Comparison of ENCODE assay signal across 14 cellular contexts in genomic region chr10:97097154-97097490, GRCh38.
DNase-seq lines count a peak whose midpoint lies in the region; ATAC-seq, FAIRE-seq and TF ChIP-seq lines count a peak whose summit lies in the region.
"Had no signal": no experiment of that assay in that cellular context is flagged by ENCODE, and none has a peak within 500 bp of the region (broad histone marks: within the 10 kb centered on the region; RNA-seq: fewer than 3 reads in every experiment).

No MANE protein-coding gene starts in this region.

- intact Hi-C loops in left cardiac atrium (cut with DNase I) = no loop called here

- no peak overlapping the region for H2BK5ac ChIP-seq in mesendoderm (ENCODE audit: low read length)

- TF ChIP-seq CTCF in cardiac muscle cell (IDR thresholded peaks at IDR 0.05; ENCODE audit: low read depth, low read length) = no peak
- TF ChIP-seq CTCF in bronchial epithelial cell (IDR thresholded peaks at IDR 0.05; ENCODE audit: insufficient read depth, low read length, severe bottlenecking) = no peak

- H3K79me2 ChIP-seq in mesendoderm (ENCODE audit: control insufficient read depth, insufficient read depth, low read length) = no peaks in the 10 kb centered on the region

- H2BK15ac ChIP-seq in mesendoderm (replicated peaks; ENCODE audit: low read depth) = no peak overlapping the region

- H3K4ac ChIP-seq in mesendoderm (ENCODE audit: low read depth, low read length) = no peak overlapping the region

- H3K4me1 ChIP-seq in cardiac muscle cell (ENCODE audit: low read depth) (peaks cover 40% of the 10 kb centered on the region), mesendoderm (ENCODE audit: control insufficient read depth, low read depth, low read length) (no peaks in the 10 kb centered on the region), skeletal muscle tissue (ENCODE audit: control insufficient read depth in 3 of 3, insufficient read depth in 3 of 3, low read length in 3 of 3) (peaks cover 18 to 21% (median 20%) of the 10 kb centered on the region in 3 donors)

- ATAC-seq in left cardiac atrium (no peak), HG03432 (IDR thresholded peaks at IDR 0.05; ENCODE audit: unreplicated experiment) (no peak), GM18909 (IDR thresholded peaks at IDR 0.05; ENCODE audit: poor library complexity, unreplicated experiment) (no peak)
- ATAC-seq: K562 had no signal

- H4K5ac ChIP-seq in mesendoderm (ENCODE audit: low read length) = no peak overlapping the region

- H3K9me3 ChIP-seq in cardiac muscle cell (ENCODE audit: low read depth) (no peaks in the 10 kb centered on the region), skeletal muscle tissue (ENCODE audit: control insufficient read depth in 3 of 3, low read length in 3 of 3) (no peaks in the 10 kb centered on the region)

- peak overlapping the region; percentile 39 for H3K23ac ChIP-seq in mesendoderm (ENCODE audit: low read length)

- H4K8ac ChIP-seq in mesendoderm (ENCODE audit: low read depth, low read length) = no peak overlapping the region

- H3K27ac ChIP-seq in cardiac muscle cell (peak overlapping the region; percentile 88), mesendoderm (ENCODE audit: low read depth, low read length) (no peak overlapping the region), skeletal muscle tissue (ENCODE audit: low read depth, low read length) (peak overlapping the region; percentile 56)
- H3K27ac ChIP-seq: PC-9 had no signal

- H3K4me2 ChIP-seq in mesendoderm (ENCODE audit: low read length) = no peak overlapping the region
- H3K4me2 ChIP-seq: GM23338, PC-9 had no signal

- H3K56ac ChIP-seq in mesendoderm (ENCODE audit: low read length) = no peak overlapping the region

- H2AK5ac ChIP-seq in mesendoderm (ENCODE audit: low read length) = no peak overlapping the region

- FAIRE-seq in bronchial epithelial cell (lab: Jason Lieb, UNC) = peak; percentile 32
- FAIRE-seq: A204.1, K562 had no signal

- WGBS in mesendoderm (ENCODE audit: extremely low coverage, insufficient coverage, low lambda C conversion rate) = no CpG with 5 or more reads among the region's 4 CpGs

- DNase-seq in cardiac muscle cell (ENCODE audit: low read depth in 1 of 2, low spot score in 1 of 2) (no peak), left cardiac atrium (no peak), bronchial epithelial cell (ENCODE audit: low read depth) (no peak), mesendoderm (no peak), NCI-H1417 (lab: John Stamatoyannopoulos, UW) (no peak)
- DNase-seq: NCI-H226, NCI-H526, PC-9 had no signal

- no peak overlapping the region for H2BK120ac ChIP-seq in mesendoderm (ENCODE audit: low read depth, low read length)

- H3K79me1 ChIP-seq in mesendoderm (ENCODE audit: low read length) = no peaks in the 10 kb centered on the region

- H3K27me3 ChIP-seq in cardiac muscle cell (no peaks in the 10 kb centered on the region), bronchial epithelial cell (ENCODE audit: control insufficient read depth, insufficient read depth, low read length) (peaks cover 11% of the 10 kb centered on the region), mesendoderm (ENCODE audit: insufficient read depth, low read length, poor library complexity) (no peaks in the 10 kb centered on the region), skeletal muscle tissue (ENCODE audit: control insufficient read depth in 3 of 3, insufficient read depth in 3 of 3, low read length in 3 of 3) (no peaks in the 10 kb centered on the region)

- H3K36me3 ChIP-seq in cardiac muscle cell (no peaks in the 10 kb centered on the region), bronchial epithelial cell (ENCODE audit: control insufficient read depth, insufficient read depth, low read length) (no peaks in the 10 kb centered on the region), mesendoderm (ENCODE audit: control insufficient read depth, insufficient read depth, low read length) (no peaks in the 10 kb centered on the region), skeletal muscle tissue (ENCODE audit: control insufficient read depth in 3 of 3, insufficient read depth in 3 of 3, low read length in 3 of 3) (no peaks in the 10 kb centered on the region)

- H3K9ac ChIP-seq in mesendoderm (ENCODE audit: low read length) (no peak overlapping the region), skeletal muscle tissue (ENCODE audit: low read depth in 1 of 3, low read length in 3 of 3) (peak overlapping the region in 2 of 3 donors; percentile 14 to 71)

- H3K18ac ChIP-seq in mesendoderm (ENCODE audit: low read length) = no peak overlapping the region

- H3K4me3 ChIP-seq in cardiac muscle cell = no peak overlapping the region
- H3K4me3 ChIP-seq in bronchial epithelial cell (ENCODE audit: low read depth, low read length) = no peak overlapping the region
- H3K4me3 ChIP-seq in mesendoderm (ENCODE audit: low read length) = no peak overlapping the region
- no peak overlapping the region for H3K4me3 ChIP-seq in skeletal muscle tissue (ENCODE audit: low read length in 3 of 3)
- H3K4me3 ChIP-seq: GM23338, K562, PC-9 had no signal
